8 cellular contexts compared by ENCODE assay signal in genomic region chr13:97433727-97434416, GRCh38. TPM values are rescaled to one million over a fixed set of nuclear protein-coding genes. Genes with fewer than 3 reads are reported as not detected.
A peak's percentile ranks its signal among the peaks of the same experiment; 100 is the strongest.
DNase-seq lines count a peak whose midpoint lies in the region; ATAC-seq and TF ChIP-seq lines count a peak whose summit lies in the region.

Gene RAP2A, plus strand, starts transcription at chr13:97434169. Its CDS starts 302 bp downstream, at chr13:97434471.

- H3K4me1 Mint-ChIP-seq in T-cell (peaks cover 31 to 35% (median 34%) of the 10 kb centered on the region in 3 donors), type B pancreatic cell (ENCODE audit: unreplicated experiment) (peaks cover 23% of the 10 kb centered on the region)

- CTCF ChIA-PET in T-cell (lab: Charles Lee), result interaction anchor here in 1 of 2 donors (1.2 to 2.4 kb wide), 4 partner anchors 74 to 324 kb away, joined by 3 to 14 read pairs (median 4); no protein-coding TSS in a partner anchor

- H3K27me3 ChIP-seq in heart left ventricle, result no peaks in the 10 kb centered on the region

- ATAC-seq in HG02798 (IDR thresholded peaks at IDR 0.05; ENCODE audit: poor library complexity, unreplicated experiment), result peak; percentile 55
- peak; percentile 63 to 73 (median 68) for ATAC-seq in T-cell (replicated peaks in 1 of 4)
- ATAC-seq in heart left ventricle, result peak; percentile 71 to 81 (median 80)

- no peaks in the 10 kb centered on the region for H3K9me3 Mint-ChIP-seq in T-cell
- H3K9me3 Mint-ChIP-seq in type B pancreatic cell, result no peaks in the 10 kb centered on the region

- intact Hi-C loops in heart left ventricle (cut with DNase I) (loop anchor here in 4 of 10 donors (5.0 to 10.0 kb wide), 11 partner anchors 67 to 371 kb away; partner anchors contain the start of gene MBNL2 (in 3 of the 4)), posterior cingulate gyrus (cut with DNase I) (loop anchor here (5.0 kb wide), 3 partner anchors 62 to 322 kb away; partner anchors contain the start of gene MBNL2)

- H3K9me3 ChIP-seq in heart left ventricle, result no peaks in the 10 kb centered on the region

- H3K4me1 ChIP-seq in heart left ventricle, result peaks cover 0 to 51% (median 33%) of the 10 kb centered on the region in 12 donors

- H3K27me3 Mint-ChIP-seq in T-cell (peaks cover 5% of the 10 kb centered on the region in 2 donors), type B pancreatic cell (no peaks in the 10 kb centered on the region)

- H3K4me3 Mint-ChIP-seq in T-cell (peak within 1 kb of the TSS; percentile 92 to 97 (median 93)), type B pancreatic cell (peak within 1 kb of the TSS; percentile 99)

- H3K27ac Mint-ChIP-seq in T-cell (peak within 1 kb of the TSS; percentile 99 to 100), type B pancreatic cell (peak within 1 kb of the TSS; percentile 99)

- H3K36me3 Mint-ChIP-seq in T-cell (no peaks in the 10 kb centered on the region), type B pancreatic cell (peaks cover 5% of the 10 kb centered on the region)

- H3K36me3 ChIP-seq in heart left ventricle, result peaks cover 0 to 4% (median 0%) of the 10 kb centered on the region in 9 donors

- TF ChIP-seq CTCF in GM12874 (IDR thresholded peaks at IDR 0.05; ENCODE audit: insufficient read depth, low read depth, low read length), result peak; percentile 9; the same call in 1 of the 2 replicates
- peak in 1 of 12 donors; percentile 7 for TF ChIP-seq CTCF in heart left ventricle (IDR thresholded peaks at IDR 0.05)
- no peak for TF ChIP-seq CTCF in type B pancreatic cell (conservative IDR thresholded peaks at IDR 0.05)

- H3K27ac ChIP-seq in adipose tissue (ENCODE audit: low read depth, low read length) (peak within 1 kb of the TSS; percentile 95), heart left ventricle (peak within 1 kb of the TSS; percentile 96 to 100 (median 99))

- peak; percentile 93 for DNase-seq in NCI-H1436 (lab: John Stamatoyannopoulos, UW)
- peak; percentile 74 to 92 (median 88) for DNase-seq in T-cell
- peak; percentile 92 to 97 (median 95) for DNase-seq in heart left ventricle
- peak; percentile 83 to 98 (median 90) for DNase-seq in posterior cingulate gyrus
- peak; percentile 94 for DNase-seq in type B pancreatic cell (ENCODE audit: extremely low spot score, unreplicated experiment)

- 0 to 1% (median 0%) methylated on average over 36 to 95 of the region's 97 CpGs for WGBS in adipose tissue, 3 donors
- WGBS in heart left ventricle, 4 donors, result 0 to 1% (median 0%) methylated on average over 4 to 97 of the region's 97 CpGs

- POLR2A ChIA-PET in T-cell (lab: Charles Lee), result interaction anchor here (1.2 to 3.2 kb wide), 4 partner anchors 65 to 212 kb away, joined by 5 to 63 read pairs (median 7); partner anchors contain the start of gene MBNL2 (in 2 of the 2)

- peak within 1 kb of the TSS; percentile 72 to 92 (median 87) for H3K4me3 ChIP-seq in heart left ventricle

- peak in 1 of 2 donors; percentile 37 for TF ChIP-seq POLR2A in heart left ventricle (IDR thresholded peaks at IDR 0.05)

RNA-seq across cellular contexts. Expression of gene RAP2A, which starts in this region (rescaled TPM):
- total RNA-seq in T-cell (10 to 100 TPM; 14.0 to 25.6 (median 20.2) TPM), heart left ventricle (10 to 100 TPM; 14.2 to 34.8 (median 24.3) TPM), type B pancreatic cell (ENCODE audit: low replicate concordance) (29.7 and 37.5 TPM in 2 replicates)
- polyA plus RNA-seq in adipose tissue (10 to 100 TPM in 1 of 3 donors, 1 to 10 TPM in 2; 2.6 to 13.3 (median 6.4) TPM), heart left ventricle (10 to 100 TPM in 1 of 2 donors, 1 to 10 TPM in 1; 3.9 to 14.5 TPM)

Comparison
In these comparisons a context has a peak if more than half of its experiments do, and no peak if none do; other contexts are left out.
1. Peak in every context shown above with its lines: DNase-seq, ATAC-seq, H3K4me3 ChIP-seq and H3K27ac ChIP-seq.